ENCODE assay signal across 1 cellular context in genomic region chr1:33334081-33334552, GRCh38.
A peak's percentile ranks its signal among the peaks of the same experiment; 100 is the strongest.
TF ChIP-seq lines count a peak whose summit lies in the region.

No MANE protein-coding gene starts in this region.

TF ChIP-seq in HepG2, 621 proteins besides CTCF, POLR2A, EP300 and RAD21 (continued from another document and continues in another):
- TF ChIP-seq ZBTB4 (CRISPR knock-in tag; IDR thresholded peaks at IDR 0.05; ENCODE audit: borderline replicate concordance) (0 out of 2 replicates have a peak, but pooled peaks have one; percentile 28), ZNF749 (CRISPR knock-in tag; IDR thresholded peaks at IDR 0.05; ENCODE audit: borderline replicate concordance) (no peak), TEF (CRISPR knock-in tag; IDR thresholded peaks at IDR 0.05) (no peak), NFIC (IDR thresholded peaks at IDR 0.05; ENCODE audit: low read length) (no peak), AHDC1 (CRISPR knock-in tag; IDR thresholded peaks at IDR 0.05; ENCODE audit: borderline replicate concordance) (no peak), U2AF1 (optimal IDR thresholded peaks at IDR 0.05; ENCODE audit: low read depth, low read length) (no peak), ZNF547 (CRISPR knock-in tag; IDR thresholded peaks at IDR 0.05) (no peak), ETV6 (CRISPR knock-in tag; conservative IDR thresholded peaks at IDR 0.05) (no peak), ZNF264 (CRISPR knock-in tag; IDR thresholded peaks at IDR 0.05) (no peak), FOXC1 (CRISPR knock-in tag; IDR thresholded peaks at IDR 0.05; ENCODE audit: borderline replicate concordance) (no peak), ZNF768 (CRISPR knock-in tag; IDR thresholded peaks at IDR 0.05) (peak; percentile 28; the same call in 1 of the 2 replicates), ZNF556 (CRISPR knock-in tag; IDR thresholded peaks at IDR 0.05; ENCODE audit: borderline replicate concordance) (no peak), ELF1 (CRISPR knock-in tag; IDR thresholded peaks at IDR 0.05) (no peak), MAFG (CRISPR knock-in tag; IDR thresholded peaks at IDR 0.05) (no peak), NKX3-1 (CRISPR knock-in tag; IDR thresholded peaks at IDR 0.05) (no peak), ZNF549 (CRISPR knock-in tag; IDR thresholded peaks at IDR 0.05) (no peak), TRIM24 (CRISPR knock-in tag; IDR thresholded peaks at IDR 0.05) (no peak), WIZ (CRISPR knock-in tag; IDR thresholded peaks at IDR 0.05) (no peak), MAX (IDR thresholded peaks at IDR 0.05) (peak; percentile 30; the same call in 1 of the 2 replicates), ZNF512B (CRISPR knock-in tag; IDR thresholded peaks at IDR 0.05; ENCODE audit: borderline replicate concordance) (no peak), ZNF646 (CRISPR knock-in tag; IDR thresholded peaks at IDR 0.05) (no peak), ZNF260 (CRISPR knock-in tag; IDR thresholded peaks at IDR 0.05; ENCODE audit: borderline replicate concordance, low read depth) (no peak), TAF1 (CRISPR knock-in tag; IDR thresholded peaks at IDR 0.05) (no peak), ZNF414 (CRISPR knock-in tag; IDR thresholded peaks at IDR 0.05) (no peak), NR0B2 (CRISPR knock-in tag; IDR thresholded peaks at IDR 0.05) (no peak), ZNF136 (CRISPR knock-in tag; IDR thresholded peaks at IDR 0.05; ENCODE audit: low read depth) (no peak), CHD4 (IDR thresholded peaks at IDR 0.05; ENCODE audit: borderline replicate concordance, low read length) (no peak), MTERF4 (CRISPR knock-in tag; IDR thresholded peaks at IDR 0.05) (no peak), DMAP1 (CRISPR knock-in tag; IDR thresholded peaks at IDR 0.05) (no peak), ZNF841 (CRISPR knock-in tag; IDR thresholded peaks at IDR 0.05; ENCODE audit: borderline replicate concordance) (no peak), NFYC (CRISPR knock-in tag; IDR thresholded peaks at IDR 0.05) (no peak; the same call in 1 of the 2 replicates), CBX2 (IDR thresholded peaks at IDR 0.05; ENCODE audit: low read depth, low read length) (no peak), CBX2 (CRISPR knock-in tag; IDR thresholded peaks at IDR 0.05; ENCODE audit: low read depth) (no peak), ZBTB34 (CRISPR knock-in tag; IDR thresholded peaks at IDR 0.05) (0 out of 2 replicates have a peak, but pooled peaks have one; percentile 48), ZNF124 (CRISPR knock-in tag; IDR thresholded peaks at IDR 0.05) (no peak), ZNF333 (CRISPR knock-in tag; IDR thresholded peaks at IDR 0.05; ENCODE audit: borderline replicate concordance) (no peak), ZSCAN9 (CRISPR knock-in tag; IDR thresholded peaks at IDR 0.05; ENCODE audit: borderline replicate concordance) (no peak)
